8 cellular contexts compared by ENCODE assay signal in genomic region chr7:100673302-100673941, GRCh38.
DNase-seq lines count a peak whose midpoint lies in the region; ATAC-seq and TF ChIP-seq lines count a peak whose summit lies in the region.

TSS of gene GNB2 (plus strand) at chr7:100673740. CDS start at chr7:100676266, 2,526 bp downstream.

- ATAC-seq in GM19035 (IDR thresholded peaks at IDR 0.05; ENCODE audit: unreplicated experiment) (peak; percentile 64), HG03354 (IDR thresholded peaks at IDR 0.05; ENCODE audit: poor library complexity, severe bottlenecking, unreplicated experiment) (peak; percentile 60)
- ATAC-seq in activated CD4-positive, CD25-positive, alpha-beta regulatory T cell treated with anti-CD3 and anti-CD28 coated beads, Interleukin-2, amount 50 U/mL, for 24 hours, result peak; percentile 72 to 74

- DNase-seq in AG09309 (ENCODE audit: low read depth) (peak; percentile 97), NCI-H446 treated with DMSO at 0.1 percent for 48 hours (lab: John Stamatoyannopoulos, UW) (peak; percentile 87), cerebellar cortex (ENCODE audit: low spot score) (peak; percentile 99), islet precursor cell (peak; percentile 99)
- peak; percentile 98 to 99 (median 99) for DNase-seq in stimulated activated CD4-positive, alpha-beta T cell treated with anti-CD3 and anti-CD28 coated beads, Interleukin-12 subunit alpha, Interleukin-12 subunit beta, amount 100 ng/mL, for 48 hours (ENCODE audit: low read depth in 2 of 3, low spot score in 1 of 3)

- H3K4me3 ChIP-seq in AG09309 (ENCODE audit: control insufficient read depth, low read depth, low read length), result peak within 1 kb of the TSS; percentile 99

- no peak for TF ChIP-seq CTCF in AG09309 (IDR thresholded peaks at IDR 0.05; ENCODE audit: control insufficient read depth, insufficient read depth, low read depth, low read length, missing control alignments)

Comparison
In these comparisons a context has a peak if more than half of its experiments do, and no peak if none do; other contexts are left out.
1. Peak in every context shown above with its lines: DNase-seq, ATAC-seq and H3K4me3 ChIP-seq.